12 cellular contexts compared by ENCODE assay signal in genomic region chr3:42905740-42906084, GRCh38. TPM values are rescaled to one million over a fixed set of nuclear protein-coding genes. Genes with fewer than 3 reads are reported as not detected.
A peak's percentile ranks its signal among the peaks of the same experiment; 100 is the strongest.
DNase-seq lines count a peak whose midpoint lies in the region; ATAC-seq and TF ChIP-seq lines count a peak whose summit lies in the region.
"Had no signal": no experiment of that assay in that cellular context is flagged by ENCODE, and none has a peak within 500 bp of the region (broad histone marks: within the 10 kb centered on the region; RNA-seq: fewer than 3 reads in every experiment).

No MANE protein-coding gene starts in this region.

- H3K9me3 Mint-ChIP-seq in activated T-helper 2 cell treated with anti-CD3 and anti-CD28 coated beads, Interferon-gamma antibody, Interleukin-2, Interleukin-4, amounts not matched to agents 10 μg/mL and 5 μg/mL and 100 μg/mL, durations not matched to agents 14 hours and 24 hours and 36 hours = peaks cover 39% of the 10 kb centered on the region
- peaks cover 2 to 18% (median 9%) of the 10 kb centered on the region in 6 donors for H3K9me3 Mint-ChIP-seq in immature natural killer cell

- no peak overlapping the region for H3K27ac Mint-ChIP-seq in activated T-helper 2 cell treated with anti-CD3 and anti-CD28 coated beads, Interferon-gamma antibody, Interleukin-2, Interleukin-4, amounts not matched to agents 10 μg/mL and 5 μg/mL and 100 μg/mL, durations not matched to agents 14 hours and 24 hours and 36 hours
- no peak overlapping the region for H3K27ac Mint-ChIP-seq in immature natural killer cell
- H3K27ac Mint-ChIP-seq: brain had no signal

- peaks cover 0 to 13% (median 4%) of the 10 kb centered on the region in 4 donors for H3K9me3 ChIP-seq in stomach

- H3K4me1 ChIP-seq in stomach = peaks cover 10 to 26% (median 19%) of the 10 kb centered on the region in 4 donors

- peaks cover 32% of the 10 kb centered on the region for H3K27me3 Mint-ChIP-seq in activated T-helper 2 cell treated with anti-CD3 and anti-CD28 coated beads, Interferon-gamma antibody, Interleukin-2, Interleukin-4, amounts not matched to agents 10 μg/mL and 5 μg/mL and 100 μg/mL, durations not matched to agents 14 hours and 24 hours and 36 hours (ENCODE audit: low read depth)
- peaks cover 3 to 28% (median 7%) of the 10 kb centered on the region in 3 donors for H3K27me3 Mint-ChIP-seq in immature natural killer cell (ENCODE audit: low read depth in 3 of 3)

- TF ChIP-seq POLR2A in stomach (IDR thresholded peaks at IDR 0.05) = no peak

- 12 to 19% (median 15%) methylated on average over 12 to 14 of the region's 14 CpGs for WGBS in stomach, 5 donors

- H3K27ac ChIP-seq in stomach = peak overlapping the region in 4 of 5 donors; percentile 30 to 83 (median 69)

- peaks cover 10% of the 10 kb centered on the region for H3K4me1 Mint-ChIP-seq in activated T-helper 2 cell treated with anti-CD3 and anti-CD28 coated beads, Interferon-gamma antibody, Interleukin-2, Interleukin-4, amounts not matched to agents 10 μg/mL and 5 μg/mL and 100 μg/mL, durations not matched to agents 14 hours and 24 hours and 36 hours (ENCODE audit: low read depth)
- peaks cover 13 to 14% of the 10 kb centered on the region in 2 donors for H3K4me1 Mint-ChIP-seq in immature natural killer cell
- H3K4me1 Mint-ChIP-seq: brain had no signal

- H3K36me3 ChIP-seq in stomach = peaks cover under 1 to 29% (median 23%) of the 10 kb centered on the region in 4 donors

- peak overlapping the region; percentile 59 to 67 (median 64) for H3K4me3 ChIP-seq in stomach

- H3K27me3 ChIP-seq in stomach = peaks cover 0 to 9% (median 4%) of the 10 kb centered on the region in 3 donors

- no peak for ATAC-seq in GM21576 (IDR thresholded peaks at IDR 0.05; ENCODE audit: unreplicated experiment)

- intact Hi-C loops in activated T-helper 2 cell treated with anti-CD3 and anti-CD28 coated beads, Interferon-gamma antibody, Interleukin-2, Interleukin-4, amounts not matched to agents 10 μg/mL and 5 μg/mL and 100 μg/mL, durations not matched to agents 14 hours and 24 hours and 36 hours (cut with micrococcal nuclease) = no loop called here
- intact Hi-C loops in stomach (cut with DNase I; ENCODE audit: low total_unique reads) = no loop called here

- no peak for TF ChIP-seq EP300 in stomach (IDR thresholded peaks at IDR 0.05)

- no peak for TF ChIP-seq CTCF in stomach (IDR thresholded peaks at IDR 0.05)

- DNase-seq in NCI-H510A treated with DMSO at 0.1 percent for 48 hours (lab: John Stamatoyannopoulos, UW) = peak; percentile 38
- no peak for DNase-seq in NCI-H510A (lab: John Stamatoyannopoulos, UW)
- no peak for DNase-seq in activated T-helper 2 cell treated with anti-CD3 and anti-CD28 coated beads, Interferon-gamma antibody, Interleukin-2, Interleukin-4, amounts not matched to agents 10 μg/mL and 5 μg/mL and 100 μg/mL, durations not matched to agents 14 hours and 24 hours and 36 hours (ENCODE audit: low spot score)
- no peak for DNase-seq in immature natural killer cell
- no peak for DNase-seq in stomach
- DNase-seq in hepatic stellate cell (ENCODE audit: low spot score) = no peak
- DNase-seq in NCI-H1048 (lab: John Stamatoyannopoulos, UW) = no peak
- DNase-seq: ACHN, HCEC 1CT had no signal

- peaks cover 7% of the 10 kb centered on the region for H3K36me3 Mint-ChIP-seq in activated T-helper 2 cell treated with anti-CD3 and anti-CD28 coated beads, Interferon-gamma antibody, Interleukin-2, Interleukin-4, amounts not matched to agents 10 μg/mL and 5 μg/mL and 100 μg/mL, durations not matched to agents 14 hours and 24 hours and 36 hours (ENCODE audit: low read depth)
- H3K36me3 Mint-ChIP-seq in immature natural killer cell = peaks cover 9 to 16% (median 16%) of the 10 kb centered on the region in 3 donors
- H3K36me3 Mint-ChIP-seq: brain had no signal

- peak overlapping the region; percentile 43 for H3K4me3 Mint-ChIP-seq in activated T-helper 2 cell treated with anti-CD3 and anti-CD28 coated beads, Interferon-gamma antibody, Interleukin-2, Interleukin-4, amounts not matched to agents 10 μg/mL and 5 μg/mL and 100 μg/mL, durations not matched to agents 14 hours and 24 hours and 36 hours (ENCODE audit: low read depth)
- peak overlapping the region; percentile 63 to 84 (median 66) for H3K4me3 Mint-ChIP-seq in immature natural killer cell
- H3K4me3 Mint-ChIP-seq: brain had no signal

RNA-seq across cellular contexts. Expression of gene ZNF662, which starts 0.2 kb away (rescaled TPM):
- 0.21 and 0.30 TPM in 2 replicates for total RNA-seq in activated T-helper 2 cell treated with anti-CD3 and anti-CD28 coated beads, Interferon-gamma antibody, Interleukin-2, Interleukin-4, amounts not matched to agents 10 μg/mL and 5 μg/mL and 100 μg/mL, durations not matched to agents 14 hours and 24 hours and 36 hours
- polyA plus RNA-seq in immature natural killer cell = under 1 TPM in 1 of 3 donors, not detected in 2; 0.16 TPM
- total RNA-seq in stomach = 10 to 100 TPM in 2 of 5 donors, 1 to 10 TPM in 3; 3.8 to 23.9 (median 6.5) TPM
- polyA plus RNA-seq in stomach = 1 to 10 TPM; 1.4 to 3.2 (median 2.1) TPM

RNA-seq across cellular contexts. Expression of gene CYP8B1, which starts 30.0 kb away (rescaled TPM):
- not detected in 2 replicates for total RNA-seq in activated T-helper 2 cell treated with anti-CD3 and anti-CD28 coated beads, Interferon-gamma antibody, Interleukin-2, Interleukin-4, amounts not matched to agents 10 μg/mL and 5 μg/mL and 100 μg/mL, durations not matched to agents 14 hours and 24 hours and 36 hours
- not detected for polyA plus RNA-seq in immature natural killer cell
- not detected for total RNA-seq in stomach
- under 1 TPM in 1 of 3 donors, not detected in 2; 0.10 TPM for polyA plus RNA-seq in stomach
- total RNA-seq: LHCN-M2 had no signal
